ENCODE assay signal across 16 cellular contexts in the genomic region with DNA sequence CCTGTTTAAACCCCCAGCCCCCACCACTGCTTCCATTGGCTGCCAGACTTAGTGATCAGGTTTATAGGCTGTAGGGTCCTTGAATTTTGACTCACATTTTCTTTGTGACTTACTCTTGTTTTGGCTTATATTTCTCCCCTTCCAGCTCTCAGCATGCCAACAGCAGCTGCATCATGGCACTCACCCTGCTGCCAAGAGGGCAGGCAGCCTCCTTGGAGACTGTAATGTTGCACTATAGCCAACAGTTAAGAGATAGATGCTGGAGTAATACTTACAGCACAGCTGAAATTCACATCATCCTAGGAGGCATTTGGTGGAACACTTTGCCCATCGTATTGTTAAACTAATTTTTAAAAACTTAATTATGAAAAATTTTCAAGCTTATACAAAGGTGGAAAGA.
"Had no signal": no experiment of that assay in that cellular context is flagged by ENCODE, and none has a peak within 500 bp of the region (broad histone marks: within the 10 kb centered on the region; RNA-seq: fewer than 3 reads in every experiment).

No MANE protein-coding gene starts in this region.

- ATAC-seq: activated CD4-positive, CD25-positive, alpha-beta regulatory T cell treated with anti-CD3 and anti-CD28 coated beads, Interleukin-2, amount 50 U/mL, for 24 hours; effector memory CD8-positive, alpha-beta T cell; left lobe of liver had no signal

- DNase-seq: activated CD4-positive, alpha-beta T cell treated with anti-CD3 and anti-CD28 coated beads, Interleukin-2, amount 50 U/mL, for 1 hour; activated naive CD8-positive, alpha-beta T cell treated with anti-CD3 and anti-CD28 coated beads for 36 hours; amygdala; brain microvascular endothelial cell; cerebellar nuclear complex; effector memory CD8-positive, alpha-beta T cell; small intestine; stimulated activated CD4-positive, alpha-beta T cell treated with anti-CD3 and anti-CD28 coated beads, Interleukin-4, amount 100 ng/mL, for 24 hours; stimulated activated naive CD4-positive, alpha-beta T cell; T-helper 9 cell; uterus had no signal

- H3K4me3 ChIP-seq: hepatocyte, right atrium auricular region, tibial nerve, uterus had no signal

- H3K4me2 ChIP-seq: hepatocyte had no signal

- H3K27me3 ChIP-seq: brain microvascular endothelial cell, hepatocyte, right atrium auricular region, tibial nerve, uterus had no signal

- H3K4me1 ChIP-seq: uterus had no signal

- H3K9me3 ChIP-seq: right atrium auricular region, uterus had no signal

- H3K27ac ChIP-seq: brain microvascular endothelial cell, hepatocyte, right atrium auricular region, tibial nerve, uterus had no signal

- H3K79me2 ChIP-seq: hepatocyte had no signal

- H3K36me3 ChIP-seq: brain microvascular endothelial cell, right atrium auricular region, uterus had no signal
